Comparison of ENCODE assay signal across 8 cellular contexts in the genomic region with DNA sequence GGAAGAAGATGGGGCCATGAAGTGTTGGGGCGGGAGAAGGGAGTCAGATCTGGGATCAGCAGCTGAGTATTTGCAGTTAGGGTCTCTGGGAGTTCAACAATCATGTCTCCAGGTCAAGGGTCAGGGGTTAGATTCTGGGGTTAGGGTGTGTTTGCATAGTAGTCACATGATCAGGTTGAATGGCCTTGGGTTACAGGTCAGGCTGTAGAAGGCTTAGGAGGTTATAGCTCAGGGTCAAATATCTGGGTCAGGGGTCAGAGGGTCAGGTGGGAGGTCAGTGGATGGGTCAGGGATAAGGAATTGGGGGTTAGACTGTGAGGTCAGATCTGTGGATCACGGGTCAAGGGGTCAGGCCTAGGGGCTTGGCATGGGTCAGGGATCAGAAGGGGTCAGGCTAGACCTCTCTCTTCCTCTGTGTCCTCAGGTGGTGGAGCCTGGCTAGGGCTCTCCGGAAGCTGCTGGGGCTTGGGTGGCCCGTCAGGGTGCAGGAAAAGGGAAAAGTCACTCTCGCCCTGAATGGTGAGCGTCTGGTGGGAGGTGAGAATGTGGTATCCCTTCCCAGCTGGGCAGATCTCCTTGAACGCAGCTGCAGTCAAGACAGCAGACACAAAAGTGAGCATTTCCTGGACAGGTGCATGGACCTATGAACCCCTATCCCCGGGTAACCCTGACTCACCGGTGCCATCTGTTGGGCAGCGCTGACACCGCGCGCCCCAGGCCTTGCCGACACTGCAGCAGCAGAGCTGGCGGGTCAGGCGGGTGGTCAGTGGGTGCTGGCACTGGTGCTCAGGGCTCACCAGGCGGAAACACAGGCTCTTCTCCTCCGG. TPM values are rescaled to one million over a fixed set of nuclear protein-coding genes. Genes with fewer than 3 reads are reported as not detected.
A peak's percentile ranks its signal among the peaks of the same experiment; 100 is the strongest.
DNase-seq lines count a peak whose midpoint lies in the region; ATAC-seq and TF ChIP-seq lines count a peak whose summit lies in the region.

No MANE protein-coding gene starts in this region.

- peak overlapping the region; percentile 70 to 71 for H3K27ac Mint-ChIP-seq in T-cell

- H3K4me1 ChIP-seq in suprapubic skin = peaks cover 53% of the 10 kb centered on the region

- no peaks in the 10 kb centered on the region for H3K9me3 ChIP-seq in suprapubic skin

- peaks cover 14% of the 10 kb centered on the region for H3K36me3 ChIP-seq in suprapubic skin

- no peak for TF ChIP-seq EP300 in suprapubic skin (IDR thresholded peaks at IDR 0.05)

- TF ChIP-seq CTCF in cardiac fibroblast (IDR thresholded peaks at IDR 0.05; ENCODE audit: low read depth, low read length) (peak; percentile 19), suprapubic skin (IDR thresholded peaks at IDR 0.05) (peak in 1 of 2 donors; percentile 56)

- peaks cover 68 to 79% (median 73%) of the 10 kb centered on the region in 3 donors for H3K4me1 Mint-ChIP-seq in T-cell

- H3K27me3 ChIP-seq in suprapubic skin = no peaks in the 10 kb centered on the region

- H3K4me3 Mint-ChIP-seq in T-cell = peak overlapping the region; percentile 10 to 91 (median 32)

- H3K27ac ChIP-seq in suprapubic skin = no peak overlapping the region

- H3K9me3 Mint-ChIP-seq in T-cell = no peaks in the 10 kb centered on the region

- peak; percentile 47 for ATAC-seq in Right ventricle myocardium superior (ENCODE audit: poor library complexity)
- ATAC-seq in T-cell (replicated peaks in 1 of 4) = peak; percentile 29 to 57 (median 44)

- no peaks in the 10 kb centered on the region for H3K27me3 Mint-ChIP-seq in T-cell

- CTCF ChIA-PET in T-cell (lab: Charles Lee) = interaction anchor here (0.5 to 0.8 kb wide), 2 partner anchors 11 to 12 kb away, joined by 3 read pairs; no protein-coding TSS in a partner anchor

- POLR2A ChIA-PET in T-cell (lab: Charles Lee) = interaction anchor here in 1 of 2 donors (1.1 kb wide), 2 partner anchors 14 to 20 kb away, joined by 3 to 4 read pairs; no protein-coding TSS in a partner anchor

- WGBS in suprapubic skin = 89% methylated on average over 6 of the region's 18 CpGs

- intact Hi-C loops in Right ventricle myocardium superior (cut with DNase I) = no loop called here
- intact Hi-C loops in cardiac septum (cut with DNase I) = no loop called here

- H3K4me3 ChIP-seq in cardiac fibroblast (replicated peaks in 1 of 2; ENCODE audit: low read depth in 2 of 2, low read length in 2 of 2) = no peak overlapping the region
- no peak overlapping the region for H3K4me3 ChIP-seq in suprapubic skin

- TF ChIP-seq POLR2A in suprapubic skin (IDR thresholded peaks at IDR 0.05) = no peak

- peak; percentile 69 for DNase-seq in Right ventricle myocardium superior
- no peak for DNase-seq in cardiac septum (ENCODE audit: low spot score)
- peak; percentile 57 for DNase-seq in LHCN-M2 (ENCODE audit: low read depth)
- peak in 23 of 34 experiments; percentile 27 to 73 (median 53) for DNase-seq in T-cell
- DNase-seq in cardiac fibroblast (ENCODE audit: low read depth in 2 of 2) = no peak
- peak; percentile 62 for DNase-seq in mucosa of gallbladder (ENCODE audit: low spot score)
- DNase-seq in suprapubic skin (ENCODE audit: low spot score in 2 of 2) = no peak
- no peak for DNase-seq in dedifferentiated amniotic fluid mesenchymal stem cell (ENCODE audit: extremely low spot score)

- H3K36me3 Mint-ChIP-seq in T-cell = peaks cover 16% of the 10 kb centered on the region

RNA-seq across cellular contexts. Expression of a gene that starts 6.4 kb away (rescaled TPM):
- total RNA-seq in Right ventricle myocardium superior (73.4 TPM), cardiac septum (148 TPM), LHCN-M2 (2014; rRNA removed) (17.1 and 27.3 TPM in 2 replicates), T-cell (100 to 1,000 TPM; 200 to 364 (median 284) TPM), mucosa of gallbladder (257 TPM), suprapubic skin (10 to 100 TPM; 65.1 to 86.7 (median 71.0) TPM)
- 13.1 TPM for polyA plus RNA-seq in LHCN-M2 (2012)

RNA-seq across cellular contexts. Expression of a gene that starts 18.5 kb away (rescaled TPM):
- total RNA-seq in Right ventricle myocardium superior (23.2 TPM), cardiac septum (28.3 TPM), LHCN-M2 (2014; rRNA removed) (50.4 and 57.8 TPM in 2 replicates), T-cell (10 to 100 TPM; 32.5 to 36.9 (median 34.5) TPM), mucosa of gallbladder (30.0 TPM), suprapubic skin (10 to 100 TPM; 60.9 to 97.4 (median 77.9) TPM)
- polyA plus RNA-seq in LHCN-M2 (2012) = 77.3 TPM

RNA-seq across cellular contexts. Expression of a gene that starts 20.6 kb away (rescaled TPM):
- total RNA-seq in Right ventricle myocardium superior (36.1 TPM), cardiac septum (47.4 TPM), LHCN-M2 (2014; rRNA removed) (49.6 and 67.9 TPM in 2 replicates), T-cell (10 to 100 TPM; 36.3 to 72.9 (median 69.3) TPM), mucosa of gallbladder (68.2 TPM), suprapubic skin (100 to 1,000 TPM in 1 of 4 donors, 10 to 100 TPM in 3; 45.2 to 103 (median 72.0) TPM)
- polyA plus RNA-seq in LHCN-M2 (2012) = 59.8 TPM

RNA-seq across cellular contexts. Expression of a gene that starts 24.1 kb away (rescaled TPM):
- total RNA-seq in Right ventricle myocardium superior (44.9 TPM), cardiac septum (174 TPM), LHCN-M2 (2014; rRNA removed) (44.0 and 49.1 TPM in 2 replicates), T-cell (100 to 1,000 TPM; 115 to 170 (median 150) TPM), mucosa of gallbladder (128 TPM), suprapubic skin (100 to 1,000 TPM in 1 of 4 donors, 10 to 100 TPM in 3; 40.3 to 150 (median 56.2) TPM)
- polyA plus RNA-seq in LHCN-M2 (2012) = 40.6 TPM

RNA-seq across cellular contexts. Expression of a gene that starts 26.9 kb away (rescaled TPM):
- total RNA-seq in Right ventricle myocardium superior (60.5 TPM), cardiac septum (60.2 TPM), LHCN-M2 (2014; rRNA removed) (104 and 113 TPM in 2 replicates), T-cell (10 to 100 TPM; 66.4 to 96.8 (median 76.8) TPM), mucosa of gallbladder (90.1 TPM), suprapubic skin (10 to 100 TPM; 63.2 to 83.6 (median 78.4) TPM)
- 81.2 TPM for polyA plus RNA-seq in LHCN-M2 (2012)

Comparison
In these comparisons a context has a peak if more than half of its experiments do, and no peak if none do; other contexts are left out.
1. DNase-seq: peak in Right ventricle myocardium superior (single experiment), LHCN-M2 (single experiment), T-cell (23 of 34) and mucosa of gallbladder (single experiment); none in cardiac septum (single experiment), cardiac fibroblast (0 of 2), suprapubic skin (0 of 2) and dedifferentiated amniotic fluid mesenchymal stem cell (single experiment).